In the genomic region with DNA sequence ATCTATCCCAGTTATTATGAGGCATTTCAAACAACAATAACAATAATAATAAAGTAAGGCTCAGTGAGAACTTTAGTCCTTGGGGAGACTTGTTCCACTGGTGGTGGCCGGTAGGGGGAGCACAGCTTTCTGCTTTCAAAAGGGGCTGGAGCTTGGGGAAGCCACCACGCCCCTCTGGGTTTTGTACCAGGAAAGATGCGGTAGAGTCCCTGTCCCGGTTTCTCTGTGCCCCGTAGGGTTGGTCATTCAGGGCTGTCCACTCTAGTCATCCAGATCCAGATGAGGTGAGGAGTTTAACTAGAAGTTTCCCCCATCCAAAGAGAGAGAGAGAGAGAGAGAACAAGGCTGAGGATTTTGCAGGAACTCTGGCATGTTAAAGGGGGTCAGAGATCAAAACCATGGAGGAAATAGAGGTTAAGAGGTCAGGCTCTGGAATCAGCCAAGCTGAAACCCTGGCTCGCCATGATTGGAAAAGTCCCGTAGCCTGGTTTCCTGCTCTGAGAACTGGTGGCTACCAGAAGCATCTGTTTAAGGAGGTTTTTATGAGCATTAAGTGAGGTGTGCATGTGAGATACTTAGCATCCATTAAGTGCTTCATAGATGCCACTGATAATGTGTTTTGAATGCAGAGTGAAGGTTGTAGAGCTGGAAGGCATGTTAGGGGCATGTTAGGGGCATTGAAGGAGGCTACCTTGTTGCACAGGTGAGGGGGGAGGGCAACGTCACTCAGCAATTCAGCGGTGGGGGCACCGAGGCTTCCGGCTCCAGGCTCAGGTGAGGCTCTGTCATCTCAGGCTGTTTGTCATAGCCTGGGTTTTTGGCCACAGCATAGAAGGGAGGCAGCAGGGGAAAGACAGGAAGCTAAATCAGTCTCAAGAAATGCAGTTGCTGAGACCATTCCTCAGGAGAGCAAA, we compare ENCODE assay signal across 1 cellular context.
TF ChIP-seq lines count a peak whose summit lies in the region.

No MANE protein-coding gene starts in this region.

TF ChIP-seq in WTC11, 78 proteins besides CTCF, POLR2A, EP300 and RAD21 (continued from another document):
- TF ChIP-seq, protein P1, sequence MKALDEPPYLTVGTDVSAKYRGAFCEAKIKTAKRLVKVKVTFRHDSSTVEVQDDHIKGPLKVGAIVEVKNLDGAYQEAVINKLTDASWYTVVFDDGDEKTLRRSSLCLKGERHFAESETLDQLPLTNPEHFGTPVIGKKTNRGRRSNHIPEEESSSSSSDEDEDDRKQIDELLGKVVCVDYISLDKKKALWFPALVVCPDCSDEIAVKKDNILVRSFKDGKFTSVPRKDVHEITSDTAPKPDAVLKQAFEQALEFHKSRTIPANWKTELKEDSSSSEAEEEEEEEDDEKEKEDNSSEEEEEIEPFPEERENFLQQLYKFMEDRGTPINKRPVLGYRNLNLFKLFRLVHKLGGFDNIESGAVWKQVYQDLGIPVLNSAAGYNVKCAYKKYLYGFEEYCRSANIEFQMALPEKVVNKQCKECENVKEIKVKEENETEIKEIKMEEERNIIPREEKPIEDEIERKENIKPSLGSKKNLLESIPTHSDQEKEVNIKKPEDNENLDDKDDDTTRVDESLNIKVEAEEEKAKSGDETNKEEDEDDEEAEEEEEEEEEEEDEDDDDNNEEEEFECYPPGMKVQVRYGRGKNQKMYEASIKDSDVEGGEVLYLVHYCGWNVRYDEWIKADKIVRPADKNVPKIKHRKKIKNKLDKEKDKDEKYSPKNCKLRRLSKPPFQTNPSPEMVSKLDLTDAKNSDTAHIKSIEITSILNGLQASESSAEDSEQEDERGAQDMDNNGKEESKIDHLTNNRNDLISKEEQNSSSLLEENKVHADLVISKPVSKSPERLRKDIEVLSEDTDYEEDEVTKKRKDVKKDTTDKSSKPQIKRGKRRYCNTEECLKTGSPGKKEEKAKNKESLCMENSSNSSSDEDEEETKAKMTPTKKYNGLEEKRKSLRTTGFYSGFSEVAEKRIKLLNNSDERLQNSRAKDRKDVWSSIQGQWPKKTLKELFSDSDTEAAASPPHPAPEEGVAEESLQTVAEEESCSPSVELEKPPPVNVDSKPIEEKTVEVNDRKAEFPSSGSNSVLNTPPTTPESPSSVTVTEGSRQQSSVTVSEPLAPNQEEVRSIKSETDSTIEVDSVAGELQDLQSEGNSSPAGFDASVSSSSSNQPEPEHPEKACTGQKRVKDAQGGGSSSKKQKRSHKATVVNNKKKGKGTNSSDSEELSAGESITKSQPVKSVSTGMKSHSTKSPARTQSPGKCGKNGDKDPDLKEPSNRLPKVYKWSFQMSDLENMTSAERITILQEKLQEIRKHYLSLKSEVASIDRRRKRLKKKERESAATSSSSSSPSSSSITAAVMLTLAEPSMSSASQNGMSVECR (CRISPR knock-in tag; IDR thresholded peaks at IDR 0.05; ENCODE audit: borderline replicate concordance), result no peak
- TF ChIP-seq, protein P2, sequence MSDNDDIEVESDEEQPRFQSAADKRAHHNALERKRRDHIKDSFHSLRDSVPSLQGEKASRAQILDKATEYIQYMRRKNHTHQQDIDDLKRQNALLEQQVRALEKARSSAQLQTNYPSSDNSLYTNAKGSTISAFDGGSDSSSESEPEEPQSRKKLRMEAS (CRISPR knock-in tag; IDR thresholded peaks at IDR 0.05), result no peak
- no peak for TF ChIP-seq CBFB (CRISPR knock-in tag; IDR thresholded peaks at IDR 0.05; ENCODE audit: low read depth)
- TF ChIP-seq TEAD1 (CRISPR knock-in tag; IDR thresholded peaks at IDR 0.05), result no peak
- TF ChIP-seq FOXK1 (CRISPR knock-in tag; IDR thresholded peaks at IDR 0.05), result no peak
- TF ChIP-seq, protein P3, sequence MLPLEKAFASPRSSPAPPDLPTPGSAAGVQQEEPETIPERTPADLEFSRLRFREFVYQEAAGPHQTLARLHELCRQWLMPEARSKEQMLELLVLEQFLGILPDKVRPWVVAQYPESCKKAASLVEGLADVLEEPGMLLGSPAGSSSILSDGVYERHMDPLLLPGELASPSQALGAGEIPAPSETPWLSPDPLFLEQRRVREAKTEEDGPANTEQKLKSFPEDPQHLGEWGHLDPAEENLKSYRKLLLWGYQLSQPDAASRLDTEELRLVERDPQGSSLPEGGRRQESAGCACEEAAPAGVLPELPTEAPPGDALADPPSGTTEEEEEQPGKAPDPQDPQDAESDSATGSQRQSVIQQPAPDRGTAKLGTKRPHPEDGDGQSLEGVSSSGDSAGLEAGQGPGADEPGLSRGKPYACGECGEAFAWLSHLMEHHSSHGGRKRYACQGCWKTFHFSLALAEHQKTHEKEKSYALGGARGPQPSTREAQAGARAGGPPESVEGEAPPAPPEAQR (CRISPR knock-in tag; IDR thresholded peaks at IDR 0.05), result no peak
- no peak for TF ChIP-seq SMAD4 (CRISPR knock-in tag; IDR thresholded peaks at IDR 0.05)
